In genomic region chr13:50745542-50745941, GRCh38 we compare ENCODE assay signal across 17 cellular contexts.
"Had no signal": no experiment of that assay in that cellular context is flagged by ENCODE, and none has a peak within 500 bp of the region (broad histone marks: within the 10 kb centered on the region; RNA-seq: fewer than 3 reads in every experiment).

No MANE protein-coding gene starts in this region.

- H3K4me3 Mint-ChIP-seq: activated naive CD4-positive, alpha-beta T cell treated with anti-CD3 and anti-CD28 coated beads, Interleukin-2, amount 50 U/mL, for 24 hours; activated T-cell treated with anti-CD3 and anti-CD28 coated beads, Interleukin-2, amount 50 U/mL, for 24 hours; central memory CD8-positive, alpha-beta T cell; dendritic cell treated with granulocyte-macrophage colony-stimulating factor and Interleukin-4, amounts not matched to agents 40 ng/mL and 50 ng/mL, for 4 days; naive thymus-derived CD4-positive, alpha-beta T cell; T-helper 2 cell treated with Interferon-gamma antibody and Interleukin-4, amounts not matched to agents 5 μg/mL and 100 μg/mL, for 36 hours had no signal

- FAIRE-seq: islet of Langerhans, urothelium cell line had no signal

- ATAC-seq: body of pancreas; esophagus mucosa; heart left ventricle; naive thymus-derived CD4-positive, alpha-beta T cell had no signal

- H3K27me3 Mint-ChIP-seq: activated T-cell treated with anti-CD3 and anti-CD28 coated beads, Interleukin-2, amount 50 U/mL, for 24 hours had no signal

- H3K4me1 Mint-ChIP-seq: activated naive CD4-positive, alpha-beta T cell treated with anti-CD3 and anti-CD28 coated beads, Interleukin-2, amount 50 U/mL, for 24 hours had no signal

- H3K27ac Mint-ChIP-seq: activated naive CD4-positive, alpha-beta T cell treated with anti-CD3 and anti-CD28 coated beads, Interleukin-2, amount 50 U/mL, for 24 hours; activated T-cell treated with anti-CD3 and anti-CD28 coated beads, Interleukin-2, amount 50 U/mL, for 24 hours; dendritic cell treated with granulocyte-macrophage colony-stimulating factor and Interleukin-4, amounts not matched to agents 40 ng/mL and 50 ng/mL, for 4 days; naive thymus-derived CD4-positive, alpha-beta T cell; T-helper 2 cell treated with Interferon-gamma antibody and Interleukin-4, amounts not matched to agents 5 μg/mL and 100 μg/mL, for 36 hours had no signal

- DNase-seq: activated effector memory CD4-positive, alpha-beta T cell treated with Interleukin-2 at 50 U/mL for 16 hours; activated T-cell treated with anti-CD3 and anti-CD28 coated beads, Interleukin-2, amount 50 U/mL, for 24 hours; body of pancreas; foreskin fibroblast; heart left ventricle; naive thymus-derived CD4-positive, alpha-beta T cell; occipital lobe; stimulated activated CD4-positive, alpha-beta T cell treated with anti-CD3 and anti-CD28 coated beads, Interleukin-15, amount 100 ng/mL, for 24 hours; stimulated activated CD4-positive, alpha-beta T cell treated with anti-CD3 and anti-CD28 coated beads, Interleukin-4, amount 100 ng/mL, for 4 hours; stomach had no signal

- H3K9me3 Mint-ChIP-seq: central memory CD8-positive, alpha-beta T cell; T-helper 2 cell treated with Interferon-gamma antibody and Interleukin-4, amounts not matched to agents 5 μg/mL and 100 μg/mL, for 36 hours had no signal

- H3K36me3 Mint-ChIP-seq: activated naive CD4-positive, alpha-beta T cell treated with anti-CD3 and anti-CD28 coated beads, Interleukin-2, amount 50 U/mL, for 24 hours had no signal
